In the genomic region with DNA sequence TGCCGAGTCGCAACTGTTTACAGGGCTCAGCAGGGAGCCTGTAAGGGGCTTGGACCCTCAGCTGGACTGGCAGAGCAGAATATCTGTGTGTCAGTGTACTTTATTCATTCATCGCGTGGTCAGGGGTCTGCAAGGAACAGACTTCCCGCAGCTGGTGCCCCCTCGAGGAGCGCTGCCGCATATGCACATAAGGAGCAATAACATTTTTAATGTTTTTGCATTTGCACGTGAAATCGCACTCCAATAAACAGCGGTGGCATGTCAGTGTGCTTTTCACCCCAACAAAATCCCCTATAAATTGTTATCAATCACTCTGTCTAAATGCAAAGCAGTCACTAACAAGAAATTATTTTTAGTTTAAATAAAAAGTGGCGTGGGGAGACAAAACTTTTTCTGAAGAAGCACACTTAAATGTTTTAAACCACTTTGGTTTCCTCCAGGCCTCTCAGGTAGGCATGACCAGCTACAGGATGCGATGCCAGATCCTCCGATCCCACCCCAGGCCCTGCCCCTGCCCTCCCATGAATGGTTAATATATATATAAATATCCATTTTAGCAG, we compare ENCODE assay signal across 8 cellular contexts. TPM values are rescaled to one million over a fixed set of nuclear protein-coding genes. Genes with fewer than 3 reads are reported as not detected.
A peak's percentile ranks its signal among the peaks of the same experiment; 100 is the strongest.
DNase-seq lines count a peak whose midpoint lies in the region; ATAC-seq and TF ChIP-seq lines count a peak whose summit lies in the region.

No MANE protein-coding gene starts in this region.

- no peaks in the 10 kb centered on the region for H3K4me1 ChIP-seq in naive thymus-derived CD4-positive, alpha-beta T cell (ENCODE audit: control insufficient read depth in 2 of 2, insufficient read depth in 2 of 2, low read length in 2 of 2)

- intact Hi-C loops in naive thymus-derived CD4-positive, alpha-beta T cell (cut with micrococcal nuclease): no loop called here

- no peak overlapping the region for H3K27ac Mint-ChIP-seq in T-cell
- H3K27ac Mint-ChIP-seq in naive thymus-derived CD4-positive, alpha-beta T cell: no peak overlapping the region

- peaks cover 6 to 17% (median 11%) of the 10 kb centered on the region in 3 donors for H3K4me1 Mint-ChIP-seq in T-cell
- H3K4me1 Mint-ChIP-seq in naive thymus-derived CD4-positive, alpha-beta T cell: peaks cover 0 to 13% (median 9%) of the 10 kb centered on the region in 7 donors

- DNase-seq in AG04449 (ENCODE audit: low read depth, low spot score): no peak
- no peak for DNase-seq in GM13977 (ENCODE audit: low spot score)
- DNase-seq in HK-2 (ENCODE audit: unreplicated experiment): peak; percentile 33
- peak in 13 of 34 experiments; percentile 1 to 27 (median 7) for DNase-seq in T-cell
- peak; percentile 21 to 26 for DNase-seq in erythroblast (lab: John Stamatoyannopoulos, UW)
- no peak for DNase-seq in naive thymus-derived CD4-positive, alpha-beta T cell
- no peak for DNase-seq in NK-92 treated with Interleukin-12 subunit alpha and Interleukin-12 subunit beta, amount 100 ng/mL, for 24 hours (lab: John Stamatoyannopoulos, UW)
- DNase-seq in NCI-H2029 treated with DMSO at 0.1 percent for 48 hours (lab: John Stamatoyannopoulos, UW): no peak

- H3K9me3 Mint-ChIP-seq in T-cell: no peaks in the 10 kb centered on the region
- H3K9me3 Mint-ChIP-seq in naive thymus-derived CD4-positive, alpha-beta T cell: peaks cover 0 to 2% (median 0%) of the 10 kb centered on the region in 11 donors

- no peak for TF ChIP-seq POLR2A in erythroblast (IDR thresholded peaks at IDR 0.05; ENCODE audit: low read length)

- H3K36me3 ChIP-seq in naive thymus-derived CD4-positive, alpha-beta T cell (ENCODE audit: control insufficient read depth in 2 of 3, insufficient read depth in 3 of 3, low read length in 3 of 3): no peaks in the 10 kb centered on the region

- CTCF ChIA-PET in AG04449 (lab: Yijun Ruan, JAX) (interaction anchor here (1.3 to 2.9 kb wide), 2 partner anchors 61 to 101 kb away, joined by 3 to 9 read pairs; a partner anchor contains a TSS), T-cell (lab: Charles Lee) (interaction anchor here in 1 of 2 donors (1.1 kb wide), 1 partner anchor 25 kb away, joined by 4 read pairs; no protein-coding TSS in a partner anchor)
- CTCF ChIA-PET in naive thymus-derived CD4-positive, alpha-beta T cell (lab: Charles Lee): interaction anchor here (1.8 kb wide), 1 partner anchor 62 kb away, joined by 7 read pairs; a partner anchor contains a TSS

- H3K27me3 ChIP-seq in naive thymus-derived CD4-positive, alpha-beta T cell (ENCODE audit: control insufficient read depth in 2 of 2, insufficient read depth in 2 of 2, low read length in 2 of 2): peaks cover 0 to 4% of the 10 kb centered on the region in 2 donors

- no peak overlapping the region for H3K27ac ChIP-seq in naive thymus-derived CD4-positive, alpha-beta T cell (ENCODE audit: low read depth, low read length)

- H3K4me3 Mint-ChIP-seq in T-cell: peak overlapping the region; percentile 71 to 80 (median 78)
- H3K4me3 Mint-ChIP-seq in naive thymus-derived CD4-positive, alpha-beta T cell: peak overlapping the region; percentile 71 to 89 (median 80)

- no peaks in the 10 kb centered on the region for H3K36me3 Mint-ChIP-seq in T-cell
- H3K36me3 Mint-ChIP-seq in naive thymus-derived CD4-positive, alpha-beta T cell: no peaks in the 10 kb centered on the region

- ATAC-seq in T-cell (replicated peaks in 1 of 4): peak in 3 of 4 experiments; percentile 42 to 63 (median 47)
- peak; percentile 31 for ATAC-seq in naive thymus-derived CD4-positive, alpha-beta T cell

- in situ Hi-C loops in GM13977 (cut with MboI; ENCODE audit: low pct_unique_long_range_greater_than_20kb, low sequenced_read_pairs, unreplicated experiment): loop anchor here (10.0 kb wide), 1 partner anchor 53 kb away; no protein-coding TSS in a partner anchor

- POLR2A ChIA-PET in AG04449 (lab: Yijun Ruan, JAX): no interaction called here
- POLR2A ChIA-PET in T-cell (lab: Charles Lee): no interaction called here
- POLR2A ChIA-PET in naive thymus-derived CD4-positive, alpha-beta T cell (lab: Charles Lee): no interaction called here

- no peaks in the 10 kb centered on the region for H3K9me3 ChIP-seq in naive thymus-derived CD4-positive, alpha-beta T cell (ENCODE audit: control insufficient read depth in 2 of 3, low read length in 3 of 3)

- peaks cover 46 to 48% of the 10 kb centered on the region in 2 donors for H3K27me3 Mint-ChIP-seq in T-cell
- H3K27me3 Mint-ChIP-seq in naive thymus-derived CD4-positive, alpha-beta T cell: peaks cover 46 to 61% (median 58%) of the 10 kb centered on the region in 5 donors

- H3K4me3 ChIP-seq in AG04449 (ENCODE audit: low read depth, low read length): peak overlapping the region; percentile 66
- H3K4me3 ChIP-seq in naive thymus-derived CD4-positive, alpha-beta T cell (ENCODE audit: low read length): peak overlapping the region; percentile 55

- TF ChIP-seq CTCF in AG04449 (IDR thresholded peaks at IDR 0.05; ENCODE audit: insufficient read depth, low read length, missing control alignments) (peak; percentile 58), GM13977 (IDR thresholded peaks at IDR 0.05; ENCODE audit: extremely low read depth, insufficient read depth, missing control alignments) (peak; percentile 55)

RNA-seq across cellular contexts. Expression of a gene that starts 3.5 kb away (rescaled TPM):
- not detected for total RNA-seq in T-cell
- not detected for total RNA-seq in naive thymus-derived CD4-positive, alpha-beta T cell
- not detected for polyA plus RNA-seq in naive thymus-derived CD4-positive, alpha-beta T cell

Comparison
In these comparisons a context has a peak if more than half of its experiments do, and no peak if none do; other contexts are left out.
1. DNase-seq: peak in HK-2 (single experiment) and erythroblast (2 of 2); none in AG04449 (single experiment), GM13977 (single experiment), naive thymus-derived CD4-positive, alpha-beta T cell (0 of 9), NK-92 treated with Interleukin-12 subunit alpha and Interleukin-12 subunit beta, amount 100 ng/mL, for 24 hours (single experiment) and NCI-H2029 treated with DMSO at 0.1 percent for 48 hours (single experiment).